In the genomic region with DNA sequence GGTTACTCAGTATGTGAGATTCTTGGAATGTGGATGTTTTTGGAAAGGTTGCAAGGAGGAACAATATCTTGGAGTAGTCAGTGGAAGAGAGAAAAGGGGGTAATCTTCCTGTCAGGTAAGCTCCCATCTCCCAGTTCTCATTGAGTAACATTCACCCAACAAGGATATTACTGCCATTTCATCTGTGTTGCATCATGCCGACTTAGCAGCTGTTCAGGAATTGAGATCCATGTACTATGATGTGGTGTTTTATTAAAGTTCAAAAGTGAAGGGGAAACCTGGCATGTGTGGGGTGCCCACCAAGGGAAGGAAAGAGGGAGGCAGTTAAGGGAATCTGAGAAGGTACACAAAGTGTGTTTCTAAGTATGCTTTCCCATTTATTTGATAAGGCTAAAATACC, we compare ENCODE assay signal across 23 cellular contexts. TPM values are rescaled to one million over a fixed set of nuclear protein-coding genes. Genes with fewer than 3 reads are reported as not detected.
DNase-seq lines count a peak whose midpoint lies in the region; ATAC-seq and TF ChIP-seq lines count a peak whose summit lies in the region.
"Had no signal": no experiment of that assay in that cellular context is flagged by ENCODE, and none has a peak within 500 bp of the region (broad histone marks: within the 10 kb centered on the region; RNA-seq: fewer than 3 reads in every experiment).

No MANE protein-coding gene starts in this region.

- peaks cover 31% of the 10 kb centered on the region for H3K36me3 Mint-ChIP-seq in MCF 10A (ENCODE audit: insufficient read depth, unreplicated experiment)
- H3K36me3 Mint-ChIP-seq: activated naive CD8-positive, alpha-beta T cell treated with anti-CD3 and anti-CD28 coated beads, Interleukin-2, amount 10 ng/mL, durations not matched to agents 7 days and 5 days; memory B cell; natural killer cell had no signal

- no peak overlapping the region for H3K4me2 ChIP-seq in mammary epithelial cell (ENCODE audit: insufficient read depth, low read depth, low read length)

- no peaks in the 10 kb centered on the region for H3K27me3 Mint-ChIP-seq in MCF 10A (ENCODE audit: insufficient read depth, unreplicated experiment)

- H3K4me1 ChIP-seq in mammary epithelial cell (ENCODE audit: insufficient read depth, low read length) = no peaks in the 10 kb centered on the region
- H3K4me1 ChIP-seq in RWPE2 (ENCODE audit: insufficient read depth, poor library complexity, severe bottlenecking) = peaks cover 4% of the 10 kb centered on the region
- H3K4me1 ChIP-seq: gastrocnemius medialis had no signal

- BruUV-seq in MCF 10A (replicated peaks; lab: Mats Ljungman, UMichigan) (no TSS peak), mammary epithelial cell (replicated peaks; lab: Mats Ljungman, UMichigan) (no TSS peak)

- 0 out of 3 replicates have a peak, but pooled peaks have one; percentile 23 for ATAC-seq in RWPE2 (ENCODE audit: low read depth)
- peak; percentile 49 for ATAC-seq in esophagus mucosa
- no peak for ATAC-seq in HG03095 (IDR thresholded peaks at IDR 0.05; ENCODE audit: unreplicated experiment)
- ATAC-seq: natural killer cell, T-helper 17 cell had no signal

- H3K9me3 Mint-ChIP-seq in MCF 10A (ENCODE audit: unreplicated experiment) = peaks cover 36% of the 10 kb centered on the region
- H3K9me3 Mint-ChIP-seq: activated naive CD8-positive, alpha-beta T cell treated with anti-CD3 and anti-CD28 coated beads, Interleukin-2, amount 10 ng/mL, durations not matched to agents 7 days and 5 days had no signal

- H3K9me3 ChIP-seq in mammary epithelial cell (replicated peaks; ENCODE audit: insufficient read depth, low read length) (peaks cover 4% of the 10 kb centered on the region), RWPE2 (ENCODE audit: severe bottlenecking) (peaks cover 13% of the 10 kb centered on the region)

- H3K27me3 ChIP-seq in mammary epithelial cell (ENCODE audit: insufficient read depth, low read length) (no peaks in the 10 kb centered on the region), RWPE2 (ENCODE audit: insufficient read depth, poor library complexity, severe bottlenecking) (no peaks in the 10 kb centered on the region)
- H3K27me3 ChIP-seq: gastrocnemius medialis had no signal

- no peak overlapping the region for H3K9ac ChIP-seq in mammary epithelial cell (ENCODE audit: insufficient read depth, low read length)

- peaks cover 6% of the 10 kb centered on the region for H3K4me1 Mint-ChIP-seq in MCF 10A (ENCODE audit: insufficient read depth, unreplicated experiment)
- H3K4me1 Mint-ChIP-seq: activated naive CD8-positive, alpha-beta T cell treated with anti-CD3 and anti-CD28 coated beads, Interleukin-2, amount 10 ng/mL, durations not matched to agents 7 days and 5 days; memory B cell; natural killer cell; T-helper 17 cell had no signal

- H2AFZ ChIP-seq in mammary epithelial cell (ENCODE audit: low read depth, low read length) = no peak overlapping the region

- 93% methylated on average over 1 of the region's 1 CpG for WGBS in mammary epithelial cell (ENCODE audit: low coverage, missing lambda C conversion rate)

- H3K27ac ChIP-seq in mammary epithelial cell (ENCODE audit: insufficient read depth, low read depth, low read length) (no peak overlapping the region), RWPE2 (ENCODE audit: poor library complexity, severe bottlenecking) (no peak overlapping the region)
- H3K27ac ChIP-seq: gastrocnemius medialis, VCaP had no signal

- H3K36me3 ChIP-seq in mammary epithelial cell (ENCODE audit: insufficient read depth, low read length) = no peaks in the 10 kb centered on the region
- no peaks in the 10 kb centered on the region for H3K36me3 ChIP-seq in RWPE2 (ENCODE audit: low read depth)
- H3K36me3 ChIP-seq: gastrocnemius medialis had no signal

- H3K79me2 ChIP-seq in mammary epithelial cell (ENCODE audit: insufficient read depth, low read length) = no peaks in the 10 kb centered on the region

- intact Hi-C loops in MCF 10A (cut with micrococcal nuclease) (no loop called here), mammary epithelial cell (cut with micrococcal nuclease) (no loop called here)

- dilution Hi-C loops in mammary epithelial cell (cut with HindIII; ENCODE audit: low sequenced_read_pairs) = no loop called here

- in situ Hi-C loops in mammary epithelial cell (cut with MboI; ENCODE audit: low sequenced_read_pairs in 2 of 2) = no loop called here

- H3K4me3 ChIP-seq in mammary epithelial cell (replicated peaks in 1 of 3; ENCODE audit: insufficient read depth in 1 of 3, low read depth in 2 of 3, low read length in 3 of 3) (no peak overlapping the region), RWPE2 (ENCODE audit: severe bottlenecking) (no peak overlapping the region)
- H3K4me3 ChIP-seq: gastrocnemius medialis had no signal

- peak overlapping the region; percentile 2 for H3K27ac Mint-ChIP-seq in MCF 10A (ENCODE audit: low read depth, unreplicated experiment)
- H3K27ac Mint-ChIP-seq: activated naive CD8-positive, alpha-beta T cell treated with anti-CD3 and anti-CD28 coated beads, Interleukin-2, amount 10 ng/mL, durations not matched to agents 7 days and 5 days; memory B cell; natural killer cell; T-helper 17 cell had no signal

- H3K4me3 Mint-ChIP-seq in MCF 10A (ENCODE audit: unreplicated experiment) = no peak overlapping the region
- H3K4me3 Mint-ChIP-seq: activated naive CD8-positive, alpha-beta T cell treated with anti-CD3 and anti-CD28 coated beads, Interleukin-2, amount 10 ng/mL, durations not matched to agents 7 days and 5 days; memory B cell; natural killer cell; T-helper 17 cell had no signal

- TF ChIP-seq CTCF in MCF 10A (IDR thresholded peaks at IDR 0.05; ENCODE audit: unreplicated experiment) (no peak), mammary epithelial cell (conservative IDR thresholded peaks at IDR 0.05 in 1 of 2, IDR thresholded peaks at IDR 0.05 in 1 of 2; ENCODE audit: extremely low read depth in 1 of 2, insufficient read depth in 1 of 2, low read depth in 1 of 2, low read length in 2 of 2) (no peak), RWPE2 (IDR thresholded peaks at IDR 0.05; ENCODE audit: poor library complexity, severe bottlenecking) (no peak)

- no peak for DNase-seq in MCF 10A (ENCODE audit: unreplicated experiment)
- DNase-seq in mammary epithelial cell = no peak
- DNase-seq in RWPE2 (ENCODE audit: low spot score) = no peak
- no peak for DNase-seq in NCI-H146 treated with DMSO at 0.1 percent for 48 hours (lab: John Stamatoyannopoulos, UW; ENCODE audit: unreplicated experiment)
- no peak for DNase-seq in NCI-H1417 treated with DMSO at 0.1 percent for 48 hours (lab: John Stamatoyannopoulos, UW)
- DNase-seq in NCI-H526 treated with DMSO at 0.1 percent for 48 hours (lab: John Stamatoyannopoulos, UW) = no peak
- DNase-seq: activated CD8-positive, alpha-beta memory T cell treated with anti-CD3 and anti-CD28 coated beads, Interleukin-2, amount 50 U/mL, for 4 hours; activated naive CD8-positive, alpha-beta T cell treated with anti-CD3 and anti-CD28 coated beads, Interleukin-2, amount 10 ng/mL, durations not matched to agents 7 days and 5 days; C1 segment of cervical spinal cord; dermis blood vessel endothelial cell; gastrocnemius medialis; GDM1; KBM-7; MV-4-11; natural killer cell; NCI-H524; SIG-M5; T-helper 17 cell had no signal

- POLR2A ChIA-PET in MCF 10A (lab: Yijun Ruan, JAX) = no interaction called here

- CTCF ChIA-PET in MCF 10A (lab: Yijun Ruan, JAX) = interaction anchor here (0.6 to 1.2 kb wide), 4 partner anchors 11 to 619 kb away, joined by 3 read pairs; no protein-coding TSS in a partner anchor
- CTCF ChIA-PET in mammary epithelial cell (lab: Charles Lee; ENCODE audit: low non-redundant PET) = no interaction called here

- H4K20me1 ChIP-seq in mammary epithelial cell (ENCODE audit: insufficient read depth, low read length) = no peaks in the 10 kb centered on the region

RNA-seq across cellular contexts. Expression of a gene that starts 58.4 kb away (rescaled TPM):
- not detected in 2 replicates for total RNA-seq in MCF 10A (2022)
- 1 to 10 TPM; 6.0 to 7.5 TPM for total RNA-seq in mammary epithelial cell
- 2.1 TPM for polyA plus RNA-seq in mammary epithelial cell
- 1.9 TPM for polyA minus RNA-seq in mammary epithelial cell
- 11.3 TPM for total RNA-seq in esophagus mucosa
- total RNA-seq: activated naive CD8-positive, alpha-beta T cell treated with anti-CD3 and anti-CD28 coated beads, Interleukin-2, amount 10 ng/mL, durations not matched to agents 7 days and 5 days; natural killer cell; osteocyte; T-helper 17 cell had no signal
